In the genomic region with DNA sequence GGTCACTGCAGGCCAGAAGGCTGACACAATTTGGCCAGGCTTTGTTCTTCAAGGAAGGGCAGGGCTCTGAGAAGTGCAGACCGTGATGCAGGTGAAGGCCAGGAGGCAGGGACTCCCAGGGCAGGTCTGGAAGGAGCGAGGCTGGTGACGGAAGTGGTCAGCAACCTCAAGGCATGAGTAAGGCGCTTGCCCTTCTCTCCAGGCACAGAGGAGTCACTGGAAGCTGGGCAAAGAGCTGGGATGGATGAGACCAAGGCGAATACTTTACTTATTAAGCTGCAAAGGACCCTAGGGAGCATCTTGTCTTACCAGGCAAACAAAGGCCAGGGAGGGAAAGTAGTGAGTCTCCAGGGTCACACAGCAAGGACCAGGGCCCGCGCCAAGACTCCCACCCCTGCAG, we compare ENCODE assay signal across 11 cellular contexts. TPM values are rescaled to one million over a fixed set of nuclear protein-coding genes. Genes with fewer than 3 reads are reported as not detected.
DNase-seq lines count a peak whose midpoint lies in the region; ATAC-seq and TF ChIP-seq lines count a peak whose summit lies in the region.
"Had no signal": no experiment of that assay in that cellular context is flagged by ENCODE, and none has a peak within 500 bp of the region (broad histone marks: within the 10 kb centered on the region; RNA-seq: fewer than 3 reads in every experiment).

No MANE protein-coding gene starts in this region.

- H3K27me3 ChIP-seq in BLaER1 treated with 17β-estradiol and CSF1 and Interleukin-3, amounts not matched to agents 10 nM and 100 nM: no peaks in the 10 kb centered on the region
- H3K27me3 ChIP-seq in H9 (ENCODE audit: insufficient read depth, low read length): no peaks in the 10 kb centered on the region
- H3K27me3 ChIP-seq: neural progenitor cell had no signal

- no peak overlapping the region for H4K8ac ChIP-seq in H9 (replicated peaks; ENCODE audit: insufficient read length, low read depth, low read length)

- no peaks in the 10 kb centered on the region for H3K23me2 ChIP-seq in H9 (ENCODE audit: insufficient read length, low read depth, low read length, poor library complexity, severe bottlenecking)

- H3K4ac ChIP-seq in H9 (ENCODE audit: low read depth, low read length): no peak overlapping the region

- no peak overlapping the region for H3K56ac ChIP-seq in H9 (ENCODE audit: insufficient read length, low read depth, low read length)

- DNase-seq in H9: no peak
- DNase-seq in activated T-helper 2 cell treated with anti-CD3 and anti-CD28 coated beads, Interferon-gamma antibody, Interleukin-2, Interleukin-4, amounts not matched to agents 10 μg/mL and 5 μg/mL and 100 μg/mL, durations not matched to agents 14 hours and 24 hours and 36 hours (ENCODE audit: low spot score): no peak
- no peak for DNase-seq in naive thymus-derived CD8-positive, alpha-beta T cell
- DNase-seq in GF-D8 (lab: John Stamatoyannopoulos, UW): no peak
- no peak for DNase-seq in cerebellar nuclear complex (lab: John Stamatoyannopoulos, UW)
- no peak for DNase-seq in SHP77 treated with DMSO at 0.1 percent for 48 hours (lab: John Stamatoyannopoulos, UW)
- DNase-seq in HuH-7 (ENCODE audit: low spot score): no peak

- H3K23ac ChIP-seq in H9 (ENCODE audit: insufficient read length, low read depth, low read length): no peak overlapping the region

- peaks cover 0 to 8% (median 0%) of the 10 kb centered on the region in 11 experiments; a peak in 1 of 22 replicates for H4K20me1 ChIP-seq in BLaER1 treated with 17β-estradiol and CSF1 and Interleukin-3, amounts not matched to agents 10 nM and 100 nM
- no peaks in the 10 kb centered on the region for H4K20me1 ChIP-seq in H9 (ENCODE audit: control insufficient read depth, insufficient read depth, insufficient read length)

- POLR2A ChIA-PET in naive thymus-derived CD8-positive, alpha-beta T cell (lab: Charles Lee): interaction anchor here (1.1 to 23.2 kb wide), 12 partner anchors 7 to 61 kb away, joined by 3 to 648 read pairs (median 22); partner anchors contain the start of gene IRF1

- no peak overlapping the region for H3K18ac ChIP-seq in H9 (ENCODE audit: insufficient read length, low read depth, low read length)

- no peak for ATAC-seq in naive thymus-derived CD8-positive, alpha-beta T cell
- ATAC-seq: GM23338 had no signal

- H4K91ac ChIP-seq in H9 (ENCODE audit: insufficient read length, low read depth, low read length): no peak overlapping the region

- peaks cover 19 to 20% of the 10 kb centered on the region in 2 experiments for H3K4me1 Mint-ChIP-seq in H9
- peaks cover 68% of the 10 kb centered on the region for H3K4me1 Mint-ChIP-seq in activated T-helper 2 cell treated with anti-CD3 and anti-CD28 coated beads, Interferon-gamma antibody, Interleukin-2, Interleukin-4, amounts not matched to agents 10 μg/mL and 5 μg/mL and 100 μg/mL, durations not matched to agents 14 hours and 24 hours and 36 hours (ENCODE audit: low read depth)
- H3K4me1 Mint-ChIP-seq in naive thymus-derived CD8-positive, alpha-beta T cell: peaks cover 41 to 96% (median 92%) of the 10 kb centered on the region in 4 donors

- no peak for TF ChIP-seq CTCF in H9 (conservative IDR thresholded peaks at IDR 0.05)

- H2BK12ac ChIP-seq in H9 (ENCODE audit: insufficient read length, low read depth, low read length): no peak overlapping the region

- peak overlapping the region; percentile 31; the same call in 1 of the 2 replicates for H3K14ac ChIP-seq in H9 (ENCODE audit: insufficient read depth, low read length)

- H3K4me1 ChIP-seq in BLaER1 treated with 17β-estradiol and CSF1 and Interleukin-3, amounts not matched to agents 10 nM and 100 nM: peaks cover 59 to 99% (median 98%) of the 10 kb centered on the region in 10 experiments
- H3K4me1 ChIP-seq in H9 (ENCODE audit: insufficient read depth, low read length): peaks cover 2% of the 10 kb centered on the region; the same call in 1 of the 2 replicates
- H3K4me1 ChIP-seq: neural progenitor cell had no signal

- peaks cover 0 to 7% (median 1%) of the 10 kb centered on the region in 3 experiments; a peak in 4 of 7 replicates for H3K36me3 Mint-ChIP-seq in H9 (ENCODE audit: insufficient read depth in 1 of 3, low read depth in 3 of 3)
- H3K36me3 Mint-ChIP-seq in activated T-helper 2 cell treated with anti-CD3 and anti-CD28 coated beads, Interferon-gamma antibody, Interleukin-2, Interleukin-4, amounts not matched to agents 10 μg/mL and 5 μg/mL and 100 μg/mL, durations not matched to agents 14 hours and 24 hours and 36 hours (ENCODE audit: low read depth): peaks cover 30% of the 10 kb centered on the region
- no peaks in the 10 kb centered on the region for H3K36me3 Mint-ChIP-seq in naive thymus-derived CD8-positive, alpha-beta T cell
- H3K36me3 Mint-ChIP-seq: neural progenitor cell had no signal

- H3K4me3 ChIP-seq in BLaER1 treated with 17β-estradiol and CSF1 and Interleukin-3, amounts not matched to agents 10 nM and 100 nM: no peak overlapping the region
- H3K4me3 ChIP-seq: GM23338, neural progenitor cell had no signal

- no peaks in the 10 kb centered on the region for H3K79me2 ChIP-seq in H9 (ENCODE audit: insufficient read depth, low read length)

- H3K27ac Mint-ChIP-seq in H9: peak overlapping the region in 2 of 3 experiments; percentile 8 to 25; a peak in 1 of 7 replicates
- H3K27ac Mint-ChIP-seq in activated T-helper 2 cell treated with anti-CD3 and anti-CD28 coated beads, Interferon-gamma antibody, Interleukin-2, Interleukin-4, amounts not matched to agents 10 μg/mL and 5 μg/mL and 100 μg/mL, durations not matched to agents 14 hours and 24 hours and 36 hours: peak overlapping the region; percentile 74
- peak overlapping the region; percentile 89 to 97 (median 94) for H3K27ac Mint-ChIP-seq in naive thymus-derived CD8-positive, alpha-beta T cell
- H3K27ac Mint-ChIP-seq: dendritic cell treated with granulocyte-macrophage colony-stimulating factor and Interleukin-4, amounts not matched to agents 40 ng/mL and 50 ng/mL, for 4 days; GM23338; neural progenitor cell had no signal

- H3K27ac ChIP-seq in BLaER1 treated with 17β-estradiol and CSF1 and Interleukin-3, amounts not matched to agents 10 nM and 100 nM: peak overlapping the region in 9 of 11 experiments; percentile 29 to 100 (median 98); a peak in 17 of 22 replicates
- H3K27ac ChIP-seq in H9 (ENCODE audit: insufficient read length, low read depth, low read length): no peak overlapping the region
- H3K27ac ChIP-seq: neural progenitor cell had no signal

- no peak overlapping the region for H3K4me3 Mint-ChIP-seq in H9
- peak overlapping the region; percentile 18 for H3K4me3 Mint-ChIP-seq in activated T-helper 2 cell treated with anti-CD3 and anti-CD28 coated beads, Interferon-gamma antibody, Interleukin-2, Interleukin-4, amounts not matched to agents 10 μg/mL and 5 μg/mL and 100 μg/mL, durations not matched to agents 14 hours and 24 hours and 36 hours (ENCODE audit: low read depth)
- H3K4me3 Mint-ChIP-seq in naive thymus-derived CD8-positive, alpha-beta T cell: peak overlapping the region in 8 of 10 donors; percentile 20 to 68 (median 45)
- H3K4me3 Mint-ChIP-seq: dendritic cell treated with granulocyte-macrophage colony-stimulating factor and Interleukin-4, amounts not matched to agents 40 ng/mL and 50 ng/mL, for 4 days; GM23338; neural progenitor cell had no signal

- no peak overlapping the region for H4K5ac ChIP-seq in H9 (ENCODE audit: insufficient read length, low read depth, low read length)

- H2AFZ ChIP-seq in H9 (ENCODE audit: low read length): no peak overlapping the region
- H2AFZ ChIP-seq: GM23338, neural progenitor cell had no signal

- H3K4me2 ChIP-seq in BLaER1 treated with 17β-estradiol and CSF1 and Interleukin-3, amounts not matched to agents 10 nM and 100 nM: peak overlapping the region; percentile 55 to 98 (median 94)
- H3K4me2 ChIP-seq in H9 (ENCODE audit: insufficient read depth, insufficient read length, low read length): no peak overlapping the region
- H3K4me2 ChIP-seq: GM23338, neural progenitor cell had no signal

- no peak overlapping the region for H2AK5ac ChIP-seq in H9 (ENCODE audit: insufficient read length, low read length)

- H3K9me3 ChIP-seq in BLaER1 treated with 17β-estradiol and CSF1 and Interleukin-3, amounts not matched to agents 10 nM and 100 nM (replicated peaks in 1 of 11): peaks cover 0 to 7% (median 0%) of the 10 kb centered on the region in 11 experiments; a peak in 2 of 22 replicates
- H3K9me3 ChIP-seq in H9 (ENCODE audit: control insufficient read depth, low read depth, low read length): no peaks in the 10 kb centered on the region

- H3K9me3 Mint-ChIP-seq in H9: peaks cover 5 to 11% of the 10 kb centered on the region in 2 experiments
- H3K9me3 Mint-ChIP-seq in activated T-helper 2 cell treated with anti-CD3 and anti-CD28 coated beads, Interferon-gamma antibody, Interleukin-2, Interleukin-4, amounts not matched to agents 10 μg/mL and 5 μg/mL and 100 μg/mL, durations not matched to agents 14 hours and 24 hours and 36 hours: no peaks in the 10 kb centered on the region
- H3K9me3 Mint-ChIP-seq in naive thymus-derived CD8-positive, alpha-beta T cell: no peaks in the 10 kb centered on the region

- no peak overlapping the region for H2BK20ac ChIP-seq in H9 (ENCODE audit: low read depth, low read length, poor library complexity, severe bottlenecking)

- peaks cover 0 to 15% (median 0%) of the 10 kb centered on the region in 11 experiments; a peak in 5 of 22 replicates for H3K36me3 ChIP-seq in BLaER1 treated with 17β-estradiol and CSF1 and Interleukin-3, amounts not matched to agents 10 nM and 100 nM
- H3K36me3 ChIP-seq: neural progenitor cell had no signal

- WGBS in H9 (ENCODE audit: extremely low coverage, insufficient read length, low lambda C conversion rate): no CpG with 5 or more reads among the region's 7 CpGs

- intact Hi-C loops in activated T-helper 2 cell treated with anti-CD3 and anti-CD28 coated beads, Interferon-gamma antibody, Interleukin-2, Interleukin-4, amounts not matched to agents 10 μg/mL and 5 μg/mL and 100 μg/mL, durations not matched to agents 14 hours and 24 hours and 36 hours (cut with micrococcal nuclease): loop anchor here (2.0 kb wide), 1 partner anchor 13 kb away; no protein-coding TSS in a partner anchor

- H2BK120ac ChIP-seq in H9 (ENCODE audit: low read depth, low read length, poor library complexity, severe bottlenecking): no peak overlapping the region

- H3K9ac ChIP-seq in BLaER1 treated with 17β-estradiol and CSF1 and Interleukin-3, amounts not matched to agents 10 nM and 100 nM: peak overlapping the region in 9 of 11 experiments; percentile 9 to 67 (median 49); a peak in 15 of 22 replicates
- no peak overlapping the region for H3K9ac ChIP-seq in H9 (ENCODE audit: extremely low read depth, insufficient read length, low read length)
- H3K9ac ChIP-seq: neural progenitor cell had no signal

- no peaks in the 10 kb centered on the region for H3K79me1 ChIP-seq in H9 (ENCODE audit: insufficient read depth, low read depth, low read length, poor library complexity, severe bottlenecking)

- no peak overlapping the region for H3T11ph ChIP-seq in H9 (ENCODE audit: low read length)

- no peak overlapping the region for H2BK15ac ChIP-seq in H9 (ENCODE audit: low read depth, low read length)

- no peak overlapping the region for H2BK5ac ChIP-seq in H9 (ENCODE audit: insufficient read length, low read length)

- H3K27me3 Mint-ChIP-seq in H9 (ENCODE audit: low read depth): no peaks in the 10 kb centered on the region
- H3K27me3 Mint-ChIP-seq in activated T-helper 2 cell treated with anti-CD3 and anti-CD28 coated beads, Interferon-gamma antibody, Interleukin-2, Interleukin-4, amounts not matched to agents 10 μg/mL and 5 μg/mL and 100 μg/mL, durations not matched to agents 14 hours and 24 hours and 36 hours (ENCODE audit: low read depth): no peaks in the 10 kb centered on the region
- H3K27me3 Mint-ChIP-seq in naive thymus-derived CD8-positive, alpha-beta T cell: no peaks in the 10 kb centered on the region

RNA-seq across cellular contexts. Expression of gene IRF1, which starts 18.6 kb away (rescaled TPM):
- 7.2 and 8.7 TPM in 2 replicates for total RNA-seq in H9 (2021)
- total RNA-seq in activated T-helper 2 cell treated with anti-CD3 and anti-CD28 coated beads, Interferon-gamma antibody, Interleukin-2, Interleukin-4, amounts not matched to agents 10 μg/mL and 5 μg/mL and 100 μg/mL, durations not matched to agents 14 hours and 24 hours and 36 hours: 155 TPM in 2 replicates
- total RNA-seq in naive thymus-derived CD8-positive, alpha-beta T cell: 100 to 1,000 TPM; 116 to 127 TPM
- polyA plus RNA-seq in naive thymus-derived CD8-positive, alpha-beta T cell: 100 to 1,000 TPM; 108 to 218 (median 141) TPM

Comparison
In these comparisons a context has a peak if more than half of its experiments do, and no peak if none do; other contexts are left out.
1. H3K27ac Mint-ChIP-seq: peak in every context shown above with its lines; median percentile 94 in naive thymus-derived CD8-positive, alpha-beta T cell; 74 in activated T-helper 2 cell treated with anti-CD3 and anti-CD28 coated beads, Interferon-gamma antibody, Interleukin-2, Interleukin-4, amounts not matched to agents 10 μg/mL and 5 μg/mL and 100 μg/mL, durations not matched to agents 14 hours and 24 hours and 36 hours; 16 in H9.
2. H3K4me3 Mint-ChIP-seq: peak in activated T-helper 2 cell treated with anti-CD3 and anti-CD28 coated beads, Interferon-gamma antibody, Interleukin-2, Interleukin-4, amounts not matched to agents 10 μg/mL and 5 μg/mL and 100 μg/mL, durations not matched to agents 14 hours and 24 hours and 36 hours (single experiment) and naive thymus-derived CD8-positive, alpha-beta T cell (8 of 10); none in H9 (0 of 2).
3. RNA of gene IRF1, which starts 18.6 kb away (total RNA-seq): 155 TPM in activated T-helper 2 cell treated with anti-CD3 and anti-CD28 coated beads, Interferon-gamma antibody, Interleukin-2, Interleukin-4, amounts not matched to agents 10 μg/mL and 5 μg/mL and 100 μg/mL, durations not matched to agents 14 hours and 24 hours and 36 hours and 116 to 127 TPM in naive thymus-derived CD8-positive, alpha-beta T cell; 7.2 to 8.7 TPM in H9; every median in the first group is over 10 times any median in the second.